17 cellular contexts compared by ENCODE assay signal in genomic region chr2:197931661-197932312, GRCh38.
A peak's percentile ranks its signal among the peaks of the same experiment; 100 is the strongest.
DNase-seq lines count a peak whose midpoint lies in the region; ATAC-seq and TF ChIP-seq lines count a peak whose summit lies in the region.
"Had no signal": no experiment of that assay in that cellular context is flagged by ENCODE, and none has a peak within 500 bp of the region (broad histone marks: within the 10 kb centered on the region; RNA-seq: fewer than 3 reads in every experiment).

No MANE protein-coding gene starts in this region.

- TF ChIP-seq CTCF in AG10803 (conservative IDR thresholded peaks at IDR 0.05; ENCODE audit: low read length) (no peak), fibroblast of mammary gland (conservative IDR thresholded peaks at IDR 0.05; ENCODE audit: control insufficient read depth, insufficient read depth, low read depth, low read length) (no peak)

- DNase-seq in AG10803 (ENCODE audit: low read depth) (peak; percentile 78), GM04504 (ENCODE audit: low read depth) (peak; percentile 58), fibroblast of mammary gland (ENCODE audit: low read depth) (peak; percentile 68), NCI-H1417 (lab: John Stamatoyannopoulos, UW) (no peak), NCI-H446 treated with DMSO at 0.1 percent for 48 hours (lab: John Stamatoyannopoulos, UW) (no peak)
- DNase-seq: activated naive CD8-positive, alpha-beta T cell treated with anti-CD3 and anti-CD28 coated beads, Interleukin-2, amount 10 ng/mL, durations not matched to agents 7 days and 5 days; DMS79; foreskin keratinocyte; NCI-H2081; NCI-H524; Right ventricle myocardium superior; stimulated activated CD4-positive, alpha-beta T cell treated with anti-CD3 and anti-CD28 coated beads, Interleukin-12 subunit alpha, Interleukin-12 subunit beta, amount 100 ng/mL, for 4 hours had no signal

- H3K4me3 ChIP-seq in AG10803 (ENCODE audit: low read length) = no peak overlapping the region
- no peak overlapping the region for H3K4me3 ChIP-seq in fibroblast of mammary gland (ENCODE audit: control insufficient read depth, low read depth, low read length)
- H3K4me3 ChIP-seq: coronary artery, HAP-1, thoracic aorta had no signal

- ATAC-seq in HG03520 (IDR thresholded peaks at IDR 0.05; ENCODE audit: unreplicated experiment) (peak; percentile 67), HG02798 (IDR thresholded peaks at IDR 0.05; ENCODE audit: poor library complexity, unreplicated experiment) (no peak)
- ATAC-seq: foreskin keratinocyte had no signal

Comparison
In these comparisons a context has a peak if more than half of its experiments do, and no peak if none do; other contexts are left out.
1. DNase-seq: peak in AG10803 (single experiment), GM04504 (single experiment) and fibroblast of mammary gland (single experiment); none in NCI-H1417 (0 of 3) and NCI-H446 treated with DMSO at 0.1 percent for 48 hours (single experiment).